In genomic region chr10:128147064-128147463, GRCh38 we compare ENCODE assay signal across 12 cellular contexts. TPM values are rescaled to one million over a fixed set of nuclear protein-coding genes. Genes with fewer than 3 reads are reported as not detected.
DNase-seq lines count a peak whose midpoint lies in the region; ATAC-seq lines count a peak whose summit lies in the region.
"Had no signal": no experiment of that assay in that cellular context is flagged by ENCODE, and none has a peak within 500 bp of the region (broad histone marks: within the 10 kb centered on the region; RNA-seq: fewer than 3 reads in every experiment).

No MANE protein-coding gene starts in this region.

- no peak overlapping the region for H3K4ac ChIP-seq in mesenchymal stem cell (ENCODE audit: low read depth in 1 of 2, low read length in 2 of 2)

- no peak overlapping the region for H3K27ac Mint-ChIP-seq in activated CD4-positive, alpha-beta memory T cell treated with anti-CD3 and anti-CD28 coated beads for 36 hours
- H3K27ac Mint-ChIP-seq in activated CD4-positive, alpha-beta memory T cell treated with anti-CD3 and anti-CD28 coated beads, Interleukin-2, amount 10 ng/mL, durations not matched to agents 7 days and 5 days: no peak overlapping the region
- H3K27ac Mint-ChIP-seq: HFFc6 had no signal

- peaks cover 18% of the 10 kb centered on the region for H3K9me3 Mint-ChIP-seq in activated CD4-positive, alpha-beta memory T cell treated with anti-CD3 and anti-CD28 coated beads for 36 hours
- H3K9me3 Mint-ChIP-seq in activated CD4-positive, alpha-beta memory T cell treated with anti-CD3 and anti-CD28 coated beads, Interleukin-2, amount 10 ng/mL, durations not matched to agents 7 days and 5 days: peaks cover 8% of the 10 kb centered on the region
- H3K9me3 Mint-ChIP-seq: HFFc6 had no signal

- no peak overlapping the region for H2AFZ ChIP-seq in mesenchymal stem cell (ENCODE audit: low read depth, low read length)

- no peak overlapping the region for H3K18ac ChIP-seq in mesenchymal stem cell (ENCODE audit: low read depth in 1 of 2, low read length in 2 of 2)

- H2AK5ac ChIP-seq in mesenchymal stem cell (ENCODE audit: low read length, severe bottlenecking): no peak overlapping the region

- H3K14ac ChIP-seq in mesenchymal stem cell (ENCODE audit: low read length in 2 of 2): no peak overlapping the region

- no peaks in the 10 kb centered on the region for H3K36me3 ChIP-seq in mesenchymal stem cell (ENCODE audit: control insufficient read depth in 1 of 2, insufficient read depth in 2 of 2, low read depth in 1 of 2, low read length in 2 of 2)

- no peak overlapping the region for H2BK5ac ChIP-seq in mesenchymal stem cell (ENCODE audit: low read depth, low read length, poor library complexity, severe bottlenecking)

- no peaks in the 10 kb centered on the region for H3K9me3 ChIP-seq in mesenchymal stem cell (ENCODE audit: control insufficient read depth, low read length)

- peaks cover 20% of the 10 kb centered on the region for H3K4me1 Mint-ChIP-seq in activated CD4-positive, alpha-beta memory T cell treated with anti-CD3 and anti-CD28 coated beads for 36 hours (ENCODE audit: low read depth)
- H3K4me1 Mint-ChIP-seq in activated CD4-positive, alpha-beta memory T cell treated with anti-CD3 and anti-CD28 coated beads, Interleukin-2, amount 10 ng/mL, durations not matched to agents 7 days and 5 days: peaks cover 32% of the 10 kb centered on the region

- no peak overlapping the region for H2BK12ac ChIP-seq in mesenchymal stem cell (ENCODE audit: low read length in 2 of 2)

- H3K9ac ChIP-seq in mesenchymal stem cell (ENCODE audit: low read length): peak overlapping the region; percentile 38

- no peak overlapping the region for H2BK120ac ChIP-seq in mesenchymal stem cell (ENCODE audit: low read depth, low read length)

- peaks cover 0 to 7% of the 10 kb centered on the region in 2 experiments for H3K27me3 ChIP-seq in mesenchymal stem cell (ENCODE audit: control insufficient read depth in 1 of 2, insufficient read depth in 1 of 2, low read length in 2 of 2)

- no peak overlapping the region for H3K23ac ChIP-seq in mesenchymal stem cell (ENCODE audit: low read length in 2 of 2)

- CTCF ChIA-PET in activated CD4-positive, alpha-beta memory T cell treated with anti-CD3 and anti-CD28 coated beads for 36 hours (lab: Charles Lee): interaction anchor here (0.6 to 1.8 kb wide), 3 partner anchors 35 to 112 kb away, joined by 3 to 7 read pairs (median 4); no protein-coding TSS in a partner anchor
- CTCF ChIA-PET in activated CD4-positive, alpha-beta memory T cell treated with anti-CD3 and anti-CD28 coated beads, Interleukin-2, amount 10 ng/mL, durations not matched to agents 7 days and 5 days (lab: Charles Lee): interaction anchor here (1.7 kb wide), 1 partner anchor 112 kb away, joined by 3 read pairs; no protein-coding TSS in a partner anchor

- no peak overlapping the region for H3K27ac ChIP-seq in mesenchymal stem cell (ENCODE audit: low read length, poor library complexity, severe bottlenecking)

- peak; percentile 44 for DNase-seq in activated CD4-positive, alpha-beta memory T cell treated with anti-CD3 and anti-CD28 coated beads for 36 hours
- DNase-seq in activated CD4-positive, alpha-beta memory T cell treated with anti-CD3 and anti-CD28 coated beads, Interleukin-2, amount 10 ng/mL, durations not matched to agents 7 days and 5 days: no peak
- no peak for DNase-seq in mesenchymal stem cell
- DNase-seq in NCI-H146 (lab: John Stamatoyannopoulos, UW): no peak
- no peak for DNase-seq in stimulated activated CD4-positive, alpha-beta T cell treated with anti-CD3 and anti-CD28 coated beads, Interleukin-12 subunit alpha, Interleukin-12 subunit beta, amount 100 ng/mL, for 4 hours
- DNase-seq in DMS 273 (lab: John Stamatoyannopoulos, UW; ENCODE audit: unreplicated experiment): no peak
- DNase-seq: hippocampal formation, NCI-H69 had no signal

- no peaks in the 10 kb centered on the region for H3K27me3 Mint-ChIP-seq in activated CD4-positive, alpha-beta memory T cell treated with anti-CD3 and anti-CD28 coated beads for 36 hours
- peaks cover 26% of the 10 kb centered on the region for H3K27me3 Mint-ChIP-seq in activated CD4-positive, alpha-beta memory T cell treated with anti-CD3 and anti-CD28 coated beads, Interleukin-2, amount 10 ng/mL, durations not matched to agents 7 days and 5 days

- no peak overlapping the region for H4K8ac ChIP-seq in mesenchymal stem cell (ENCODE audit: low read length)

- no peak overlapping the region for H4K91ac ChIP-seq in mesenchymal stem cell (ENCODE audit: low read length)

- no peak overlapping the region for H3K4me3 Mint-ChIP-seq in activated CD4-positive, alpha-beta memory T cell treated with anti-CD3 and anti-CD28 coated beads for 36 hours
- H3K4me3 Mint-ChIP-seq in activated CD4-positive, alpha-beta memory T cell treated with anti-CD3 and anti-CD28 coated beads, Interleukin-2, amount 10 ng/mL, durations not matched to agents 7 days and 5 days: no peak overlapping the region
- H3K4me3 Mint-ChIP-seq: HFFc6 had no signal

- no peak overlapping the region for H3K4me2 ChIP-seq in mesenchymal stem cell (ENCODE audit: low read length, poor library complexity, severe bottlenecking)
- H3K4me2 ChIP-seq: smooth muscle cell had no signal

- ATAC-seq in GM21619 (IDR thresholded peaks at IDR 0.05; ENCODE audit: unreplicated experiment) (peak; percentile 63), HG03460 (IDR thresholded peaks at IDR 0.05; ENCODE audit: unreplicated experiment) (peak; percentile 57)

- no peaks in the 10 kb centered on the region for H3K36me3 Mint-ChIP-seq in activated CD4-positive, alpha-beta memory T cell treated with anti-CD3 and anti-CD28 coated beads for 36 hours
- peaks cover 15% of the 10 kb centered on the region for H3K36me3 Mint-ChIP-seq in activated CD4-positive, alpha-beta memory T cell treated with anti-CD3 and anti-CD28 coated beads, Interleukin-2, amount 10 ng/mL, durations not matched to agents 7 days and 5 days (ENCODE audit: low read depth)

- POLR2A ChIA-PET in activated CD4-positive, alpha-beta memory T cell treated with anti-CD3 and anti-CD28 coated beads for 36 hours (lab: Charles Lee): interaction anchor here (0.6 kb wide), 1 partner anchor 100 kb away, joined by 3 read pairs; no protein-coding TSS in a partner anchor
- POLR2A ChIA-PET in activated CD4-positive, alpha-beta memory T cell treated with anti-CD3 and anti-CD28 coated beads, Interleukin-2, amount 10 ng/mL, durations not matched to agents 7 days and 5 days (lab: Charles Lee): interaction anchor here (1.1 kb wide), 1 partner anchor 86 kb away, joined by 3 read pairs; no protein-coding TSS in a partner anchor

- WGBS in mesenchymal stem cell: 91% methylated on average over 1 of the region's 4 CpGs

- no peaks in the 10 kb centered on the region for H3K79me1 ChIP-seq in mesenchymal stem cell (replicated peaks; ENCODE audit: low read length, poor library complexity, severe bottlenecking)

- H3K4me1 ChIP-seq in mesenchymal stem cell (ENCODE audit: control insufficient read depth, insufficient read depth, low read depth, low read length): peaks cover 11% of the 10 kb centered on the region

- H3K4me3 ChIP-seq in mesenchymal stem cell (ENCODE audit: insufficient read depth in 1 of 2, low read depth in 1 of 2, low read length in 2 of 2): peak overlapping the region in 1 of 2 experiments; percentile 54
- H3K4me3 ChIP-seq: smooth muscle cell had no signal

- H2BK15ac ChIP-seq in mesenchymal stem cell (ENCODE audit: low read depth, poor library complexity, severe bottlenecking): no peak overlapping the region

- intact Hi-C loops in activated CD4-positive, alpha-beta memory T cell treated with anti-CD3 and anti-CD28 coated beads for 36 hours (cut with micrococcal nuclease): loop anchor here (5.0 kb wide), 1 partner anchor 110 kb away; no protein-coding TSS in a partner anchor

RNA-seq across cellular contexts. Expression of gene MKI67, which starts 20.8 kb away (rescaled TPM):
- 100 to 1,000 TPM; 223 to 241 TPM for total RNA-seq in activated CD4-positive, alpha-beta memory T cell treated with anti-CD3 and anti-CD28 coated beads for 36 hours
- 100 to 1,000 TPM; 253 to 272 TPM for total RNA-seq in activated CD4-positive, alpha-beta memory T cell treated with anti-CD3 and anti-CD28 coated beads, Interleukin-2, amount 10 ng/mL, durations not matched to agents 7 days and 5 days
- polyA plus RNA-seq in mesenchymal stem cell (2013, experiment 1 of 2): 4.9 TPM
- polyA plus RNA-seq in mesenchymal stem cell (2013, experiment 2 of 2): 4.5 TPM
